In genomic region chr7:99949645-99950228, GRCh38 we compare ENCODE assay signal across 11 cellular contexts. TPM values are rescaled to one million over a fixed set of nuclear protein-coding genes. Genes with fewer than 3 reads are reported as not detected.
DNase-seq lines count a peak whose midpoint lies in the region; ATAC-seq, FAIRE-seq and TF ChIP-seq lines count a peak whose summit lies in the region.
"Had no signal": no experiment of that assay in that cellular context is flagged by ENCODE, and none has a peak within 500 bp of the region (broad histone marks: within the 10 kb centered on the region; RNA-seq: fewer than 3 reads in every experiment).

No MANE protein-coding gene starts in this region.

- peak in 1 of 2 experiments; percentile 20 for DNase-seq in A549 (ENCODE audit: low read depth in 1 of 2, low spot score in 1 of 2)
- DNase-seq in RWPE1 (ENCODE audit: low spot score): no peak
- DNase-seq in fibroblast of the aortic adventitia (ENCODE audit: low read depth): peak; percentile 45
- DNase-seq in cortex of kidney (lab: John Stamatoyannopoulos, UW): no peak
- DNase-seq in ovary: no peak
- no peak for DNase-seq in AG08396 (ENCODE audit: low spot score)
- DNase-seq: activated CD8-positive, alpha-beta memory T cell treated with anti-CD3 and anti-CD28 coated beads, Interleukin-2, amount 10 ng/mL, durations not matched to agents 7 days and 5 days; SHP77 treated with DMSO at 0.1 percent for 48 hours had no signal

- FAIRE-seq in A549 (lab: Jason Lieb, UNC): peak; percentile 54

- no peaks in the 10 kb centered on the region for H3K4me1 ChIP-seq in A549
- H3K4me1 ChIP-seq in ovary (ENCODE audit: insufficient read depth): no peaks in the 10 kb centered on the region

- TF ChIP-seq POLR2A in A549 (IDR thresholded peaks at IDR 0.05; ENCODE audit: low read length): no peak
- TF ChIP-seq POLR2A in ovary (IDR thresholded peaks at IDR 0.05): no peak

- H3K9me3 ChIP-seq in A549 (peaks cover 19% of the 10 kb centered on the region; the same call in 2 of the 3 replicates), ovary (no peaks in the 10 kb centered on the region)

- TF ChIP-seq CTCF in A549 (IDR thresholded peaks at IDR 0.05) (peak; percentile 25; the same call in 1 of the 3 replicates), GM12872 (IDR thresholded peaks at IDR 0.05; ENCODE audit: insufficient read depth, low read depth, low read length) (peak; percentile 39; the same call in 2 of the 3 replicates), RWPE1 (conservative IDR thresholded peaks at IDR 0.05; ENCODE audit: low read depth) (peak; percentile 49; the same call in 1 of the 2 replicates), fibroblast of the aortic adventitia (IDR thresholded peaks at IDR 0.05; ENCODE audit: insufficient read depth, low read length) (peak; percentile 54), ovary (IDR thresholded peaks at IDR 0.05) (no peak)

- TF ChIP-seq EP300 in A549 (IDR thresholded peaks at IDR 0.05) (no peak), ovary (IDR thresholded peaks at IDR 0.05) (no peak)

- intact Hi-C loops in ovary (cut with DNase I): no loop called here

- TF ChIP-seq RAD21 in A549 (conservative IDR thresholded peaks at IDR 0.05 in 1 of 2, IDR thresholded peaks at IDR 0.05 in 1 of 2): peak in 1 of 2 experiments; percentile 37; a peak in 2 of 5 replicates

- no peak overlapping the region for H3K27ac ChIP-seq in A549
- no peak overlapping the region for H3K27ac ChIP-seq in RWPE1
- no peak overlapping the region for H3K27ac ChIP-seq in ovary

- CTCF ChIA-PET in A549 (lab: Yijun Ruan, JAX): interaction anchor here (0.6 to 1.3 kb wide), 13 partner anchors 12 to 393 kb away, joined by 3 to 5 read pairs (median 3); partner anchors contain the start of gene GJC3
- CTCF ChIA-PET in RWPE1 (lab: Yijun Ruan, JAX): interaction anchor here (0.6 to 0.7 kb wide), 4 partner anchors 208 to 1008 kb away, joined by 3 to 5 read pairs (median 4); no protein-coding TSS in a partner anchor

- POLR2A ChIA-PET in A549 (lab: Yijun Ruan, JAX): no interaction called here
- POLR2A ChIA-PET in RWPE1 (lab: Yijun Ruan, JAX; ENCODE audit: low non-redundant PET): no interaction called here

- no peak overlapping the region for H3K4me2 ChIP-seq in A549

- 41% methylated on average over 3 of the region's 3 CpGs for WGBS in A549 (ENCODE audit: missing lambda C conversion rate)
- WGBS in ovary, 3 donors: 44 to 48% (median 46%) methylated on average over 3 of the region's 3 CpGs

- H3K27me3 ChIP-seq in ovary: no peaks in the 10 kb centered on the region

- H3K4me3 ChIP-seq in A549 (no peak overlapping the region), fibroblast of the aortic adventitia (ENCODE audit: low read depth, low read length) (no peak overlapping the region), ovary (no peak overlapping the region)

- ATAC-seq in A549 (no peak), GM21423 (IDR thresholded peaks at IDR 0.05; ENCODE audit: unreplicated experiment) (no peak)
- ATAC-seq: activated CD8-positive, alpha-beta memory T cell treated with anti-CD3 and anti-CD28 coated beads, Interleukin-2, amount 10 ng/mL, durations not matched to agents 7 days and 5 days had no signal

- no peaks in the 10 kb centered on the region for H3K36me3 ChIP-seq in ovary

TF ChIP-seq in A549, 52 proteins besides CTCF, POLR2A, EP300 and RAD21:
- peak; percentile 22; the same call in 2 of the 3 replicates for TF ChIP-seq SMC3 (IDR thresholded peaks at IDR 0.05)
- TF ChIP-seq ZNF302 (CRISPR knock-in tag; IDR thresholded peaks at IDR 0.05): no peak
- TF ChIP-seq RFX5 (IDR thresholded peaks at IDR 0.05): no peak
TF ChIP-seq in A549: peak in this region for 1.

RNA-seq across cellular contexts. Expression of gene GJC3, which starts 20.3 kb away (rescaled TPM):
- polyA plus RNA-seq in A549 (2011; rRNA removed): 0.30 and 0.36 TPM in 2 replicates
- 0.09 TPM in 2 replicates for polyA plus RNA-seq in A549 (2012; cell fraction: cytosol; rRNA removed)
- polyA plus RNA-seq in A549 (2012; cell fraction: nucleus; rRNA removed): 0.10 TPM in 1 of 2 replicates, not detected in the other
- 0.10 to 0.20 TPM in 2 of 3 replicates, not detected in the other for polyA plus RNA-seq in A549 (2017; fragmentation: RNase III; extraction: RNeasy Plus Mini Kit Qiagen cat#74134 plus additional on column Dnase treatment)
- 0.21 TPM in 1 of 2 replicates, not detected in the other for polyA minus RNA-seq in A549 (2011; rRNA and poly(A)+ RNA removed)
- total RNA-seq in fibroblast of the aortic adventitia (ENCODE audit: low replicate concordance): not detected in 2 replicates
- total RNA-seq in ovary: 1 to 10 TPM in 1 of 7 donors, under 1 TPM in 3, not detected in 3; 0.18 to 1.3 (median 0.29) TPM
- polyA plus RNA-seq in ovary: under 1 TPM; 0.42 to 0.45 TPM
- total RNA-seq: activated CD8-positive, alpha-beta memory T cell treated with anti-CD3 and anti-CD28 coated beads, Interleukin-2, amount 10 ng/mL, durations not matched to agents 7 days and 5 days had no signal

RNA-seq across cellular contexts. Expression of gene AZGP1, which starts 26.1 kb away (rescaled TPM):
- polyA plus RNA-seq in A549 (2011; rRNA removed): 0.13 and 0.48 TPM in 2 replicates
- 0.07 and 0.09 TPM in 2 replicates for polyA plus RNA-seq in A549 (2012; cell fraction: cytosol; rRNA removed)
- polyA plus RNA-seq in A549 (2012; cell fraction: nucleus; rRNA removed): not detected in 2 replicates
- polyA plus RNA-seq in A549 (2017; fragmentation: RNase III; extraction: RNeasy Plus Mini Kit Qiagen cat#74134 plus additional on column Dnase treatment): 0.07 TPM in 1 of 3 replicates, not detected in the others
- polyA minus RNA-seq in A549 (2011; rRNA and poly(A)+ RNA removed): not detected in 2 replicates
- not detected in 2 replicates for total RNA-seq in fibroblast of the aortic adventitia (ENCODE audit: low replicate concordance)
- total RNA-seq in ovary: 10 to 100 TPM in 1 of 7 donors, 1 to 10 TPM in 3, under 1 TPM in 3; 0.34 to 21.3 (median 2.3) TPM
- polyA plus RNA-seq in ovary: 1 to 10 TPM; 1.3 to 5.4 TPM
- total RNA-seq: activated CD8-positive, alpha-beta memory T cell treated with anti-CD3 and anti-CD28 coated beads, Interleukin-2, amount 10 ng/mL, durations not matched to agents 7 days and 5 days; mononuclear cell had no signal

RNA-seq across cellular contexts. Expression of gene TRIM4, which starts 30.4 kb away (rescaled TPM):
- polyA plus RNA-seq in A549 (2011; rRNA removed) (33.8 and 34.3 TPM in 2 replicates), A549 (2017; fragmentation: RNase III; extraction: RNeasy Plus Mini Kit Qiagen cat#74134 plus additional on column Dnase treatment) (25.6 to 26.5 TPM (median 25.9 TPM) in 3 replicates), ovary (10 to 100 TPM; 42.2 to 64.8 TPM)
- polyA plus RNA-seq in A549 (2012; cell fraction: cytosol; rRNA removed): 9.0 and 10.9 TPM in 2 replicates
- 10.2 and 11.8 TPM in 2 replicates for polyA plus RNA-seq in A549 (2012; cell fraction: nucleus; rRNA removed)
- 14.2 and 14.7 TPM in 2 replicates for polyA minus RNA-seq in A549 (2011; rRNA and poly(A)+ RNA removed)
- total RNA-seq in fibroblast of the aortic adventitia (ENCODE audit: low replicate concordance) (26.3 and 34.8 TPM in 2 replicates), ovary (10 to 100 TPM; 31.7 to 58.9 (median 45.1) TPM)

Comparison
In these comparisons a context has a peak if more than half of its experiments do, and no peak if none do; other contexts are left out.
1. CTCF ChIP-seq: peak in A549 (single experiment), GM12872 (single experiment), RWPE1 (single experiment) and fibroblast of the aortic adventitia (single experiment); none in ovary (0 of 3).